Comparison of ENCODE assay signal across 24 cellular contexts in the genomic region with DNA sequence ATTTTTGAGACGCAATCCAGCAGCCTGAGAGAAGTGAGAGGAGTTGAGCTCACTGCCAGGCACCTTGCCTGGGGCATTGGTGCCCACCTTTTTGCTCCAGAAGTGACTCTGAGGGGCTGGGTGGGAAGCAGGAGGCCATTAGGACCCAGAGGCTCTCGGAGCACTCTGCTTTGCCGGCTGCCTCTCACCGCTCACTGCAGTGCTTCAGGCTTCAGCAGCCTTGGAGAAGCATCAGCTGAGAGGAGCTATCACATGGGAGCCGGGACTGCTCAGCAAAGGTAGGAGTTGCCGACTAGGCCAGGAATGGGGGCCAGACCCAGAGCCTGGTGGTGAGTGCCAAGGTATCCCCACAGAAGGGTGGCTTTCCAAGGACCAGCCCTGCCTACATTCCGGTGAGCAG. TPM values are rescaled to one million over a fixed set of nuclear protein-coding genes. Genes with fewer than 3 reads are reported as not detected.
DNase-seq lines count a peak whose midpoint lies in the region; ATAC-seq, FAIRE-seq and TF ChIP-seq lines count a peak whose summit lies in the region.
"Had no signal": no experiment of that assay in that cellular context is flagged by ENCODE, and none has a peak within 500 bp of the region (broad histone marks: within the 10 kb centered on the region; RNA-seq: fewer than 3 reads in every experiment).

A gene with protein sequence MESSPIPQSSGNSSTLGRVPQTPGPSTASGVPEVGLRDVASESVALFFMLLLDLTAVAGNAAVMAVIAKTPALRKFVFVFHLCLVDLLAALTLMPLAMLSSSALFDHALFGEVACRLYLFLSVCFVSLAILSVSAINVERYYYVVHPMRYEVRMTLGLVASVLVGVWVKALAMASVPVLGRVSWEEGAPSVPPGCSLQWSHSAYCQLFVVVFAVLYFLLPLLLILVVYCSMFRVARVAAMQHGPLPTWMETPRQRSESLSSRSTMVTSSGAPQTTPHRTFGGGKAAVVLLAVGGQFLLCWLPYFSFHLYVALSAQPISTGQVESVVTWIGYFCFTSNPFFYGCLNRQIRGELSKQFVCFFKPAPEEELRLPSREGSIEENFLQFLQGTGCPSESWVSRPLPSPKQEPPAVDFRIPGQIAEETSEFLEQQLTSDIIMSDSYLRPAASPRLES (plus strand): TSS at position 197 of the 400 bp plus-strand sequence. CDS start 3,151 bp downstream, outside the sequence.

- no peaks in the 10 kb centered on the region for H3K9me3 ChIP-seq in K562 (replicated peaks; ENCODE audit: control insufficient read depth, insufficient read depth, low read depth, low read length)
- H3K9me3 ChIP-seq: heart right ventricle, neutrophil, SK-N-SH had no signal

- no peak for FAIRE-seq in K562 (lab: Jason Lieb, UNC)
- FAIRE-seq: G401.6, GM12878, TTC549 had no signal

- DNase-seq in GM23338 (ENCODE audit: low spot score) (peak; percentile 46), K562 (ENCODE audit: extremely low read depth in 1 of 4, low spot score in 3 of 4) (peak in 1 of 4 experiments; percentile 5), iPS-NIHi7 (ENCODE audit: extremely low spot score) (peak; percentile 18), T-helper 1 cell (no peak)
- DNase-seq in stimulated activated CD8-positive, alpha-beta memory T cell treated with anti-CD3 and anti-CD28 coated beads, Interleukin-4, amount 100 ng/mL, for 48 hours: peak; percentile 18
- DNase-seq: activated CD4-positive, alpha-beta memory T cell treated with anti-CD3 and anti-CD28 coated beads for 36 hours; activated T-cell treated with anti-CD3 and anti-CD28 coated beads, Interleukin-2, amount 50 U/mL, for 4 hours; effector CD4-positive, alpha-beta T cell; heart right ventricle; kidney glomerular epithelial cell; NCI-H1092; NCI-H2081; NCI-H748 treated with DMSO at 0.1 percent for 48 hours; SK-N-SH; stimulated activated CD4-positive, alpha-beta T cell treated with anti-CD3 and anti-CD28 coated beads, Interleukin-2, amount 100 ng/mL, for 24 hours had no signal

- TF ChIP-seq RAD21 in K562 (CRISPR knock-in tag; conservative IDR thresholded peaks at IDR 0.05 in 1 of 2, IDR thresholded peaks at IDR 0.05 in 1 of 2): no peak

- H3K4me1 ChIP-seq in GM23338 (ENCODE audit: insufficient read depth) (no peaks in the 10 kb centered on the region), K562 (replicated peaks in 1 of 2; ENCODE audit: control insufficient read depth in 2 of 2, insufficient read depth in 2 of 2, low read length in 2 of 2) (peaks cover 2 to 16% of the 10 kb centered on the region in 2 experiments; a peak in 3 of 5 replicates)

- no peaks in the 10 kb centered on the region for H3K36me3 Mint-ChIP-seq in GM23338 (ENCODE audit: low read depth)
- H3K36me3 Mint-ChIP-seq: activated CD4-positive, alpha-beta memory T cell treated with anti-CD3 and anti-CD28 coated beads for 36 hours; activated naive CD4-positive, alpha-beta T cell treated with anti-CD3 and anti-CD28 coated beads, Interleukin-2, amount 50 U/mL, for 24 hours; IgD-negative memory B cell had no signal

- H3K27ac Mint-ChIP-seq in GM23338: no peak within 1 kb of the TSS
- H3K27ac Mint-ChIP-seq: activated CD4-positive, alpha-beta memory T cell treated with anti-CD3 and anti-CD28 coated beads for 36 hours; activated naive CD4-positive, alpha-beta T cell treated with anti-CD3 and anti-CD28 coated beads, Interleukin-2, amount 50 U/mL, for 24 hours had no signal

- no peaks in the 10 kb centered on the region for H3K9me1 ChIP-seq in K562 (ENCODE audit: control insufficient read depth, insufficient read depth, low read length)

- 9% methylated on average over 7 of the region's 7 CpGs for WGBS in K562 (ENCODE audit: insufficient coverage, low coverage, missing lambda C conversion rate)

- no peak for TF ChIP-seq EP300 in K562 (IDR thresholded peaks at IDR 0.05; ENCODE audit: low read length)

- H3K27ac ChIP-seq in GM23338 (ENCODE audit: low read depth) (no peak within 1 kb of the TSS), K562 (ENCODE audit: extremely low read depth, low read depth, low read length) (no peak within 1 kb of the TSS)
- H3K27ac ChIP-seq: heart right ventricle, neutrophil had no signal

- H3K4me3 Mint-ChIP-seq in GM23338: peak within 1 kb of the TSS; percentile 38
- H3K4me3 Mint-ChIP-seq: activated CD4-positive, alpha-beta memory T cell treated with anti-CD3 and anti-CD28 coated beads for 36 hours; activated naive CD4-positive, alpha-beta T cell treated with anti-CD3 and anti-CD28 coated beads, Interleukin-2, amount 50 U/mL, for 24 hours; activated T-cell treated with anti-CD3 and anti-CD28 coated beads, Interleukin-2, amount 50 U/mL, for 4 hours had no signal

- H3K79me2 ChIP-seq in GM23338 (replicated peaks; ENCODE audit: insufficient read depth): no peaks in the 10 kb centered on the region
- H3K79me2 ChIP-seq in K562 (ENCODE audit: control insufficient read depth, insufficient read depth, low read length): no peaks in the 10 kb centered on the region

- peak within 1 kb of the TSS in 1 of 2 experiments; percentile 12; a peak in 1 of 4 replicates for H3K9ac ChIP-seq in K562 (ENCODE audit: insufficient read depth in 1 of 2, low read depth in 2 of 2, low read length in 2 of 2)
- H3K9ac ChIP-seq: SK-N-SH had no signal

- POLR2A ChIA-PET in K562 (lab: Yijun Ruan, JAX): interaction anchor here (0.6 to 3.6 kb wide), 6 partner anchors 9 to 299 kb away, joined by 3 to 19 read pairs (median 3); a partner anchor contains a TSS

- no peak for TF ChIP-seq POLR2A in K562 (conservative IDR thresholded peaks at IDR 0.05)

- CTCF ChIA-PET in K562 (lab: Yijun Ruan, JAX; ENCODE audit: low intra/inter-chr PET ratio): no interaction called here

- intact Hi-C loops in K562 (cut with micrococcal nuclease): loop anchor here (10.0 kb wide), 1 partner anchor 425 kb away; a partner anchor contains a TSS

- H3F3A ChIP-seq in GM23338 (replicated peaks; ENCODE audit: low read depth): no peaks in the 10 kb centered on the region

- no peaks in the 10 kb centered on the region for H3K36me3 ChIP-seq in GM23338 (ENCODE audit: insufficient read depth)
- H3K36me3 ChIP-seq in K562 (ENCODE audit: control insufficient read depth, insufficient read depth, low read length): no peaks in the 10 kb centered on the region
- H3K36me3 ChIP-seq: heart right ventricle, neutrophil had no signal

- in situ Hi-C loops in K562 (cut with MboI): no loop called here

- H2AFZ ChIP-seq in GM23338 (no peak within 1 kb of the TSS), K562 (ENCODE audit: low read depth, low read length) (no peak within 1 kb of the TSS)

- H3K9me2 ChIP-seq in GM23338 (ENCODE audit: insufficient read depth): no peaks in the 10 kb centered on the region
- H3K9me2 ChIP-seq: SK-N-SH had no signal

- peaks cover 3% of the 10 kb centered on the region for H3K27me3 Mint-ChIP-seq in GM23338 (ENCODE audit: insufficient read depth, low read depth, poor library complexity)
- H3K27me3 Mint-ChIP-seq: activated CD4-positive, alpha-beta memory T cell treated with anti-CD3 and anti-CD28 coated beads for 36 hours; activated naive CD4-positive, alpha-beta T cell treated with anti-CD3 and anti-CD28 coated beads, Interleukin-2, amount 50 U/mL, for 24 hours; IgD-negative memory B cell had no signal

- peaks cover 9% of the 10 kb centered on the region for H3K4me1 Mint-ChIP-seq in GM23338
- H3K4me1 Mint-ChIP-seq: activated naive CD4-positive, alpha-beta T cell treated with anti-CD3 and anti-CD28 coated beads, Interleukin-2, amount 50 U/mL, for 24 hours; IgD-negative memory B cell had no signal

- no peaks in the 10 kb centered on the region for H4K20me1 ChIP-seq in GM23338 (replicated peaks; ENCODE audit: insufficient read depth)
- H4K20me1 ChIP-seq in K562 (replicated peaks; ENCODE audit: control insufficient read depth, insufficient read depth, low read length): no peaks in the 10 kb centered on the region

- no TSS peak for BruUV-seq in K562 (replicated peaks; lab: Mats Ljungman, UMichigan)

- H3K4me2 ChIP-seq in GM23338: no peak within 1 kb of the TSS
- H3K4me2 ChIP-seq in K562 (ENCODE audit: insufficient read depth, low read length): no peak within 1 kb of the TSS
- H3K4me2 ChIP-seq: SK-N-SH had no signal

- H3K27me3 ChIP-seq in GM23338 (ENCODE audit: insufficient read depth): no peaks in the 10 kb centered on the region
- peaks cover 2 to 13% of the 10 kb centered on the region in 2 experiments; a peak in 2 of 5 replicates for H3K27me3 ChIP-seq in K562 (ENCODE audit: control insufficient read depth in 2 of 2, insufficient read depth in 2 of 2, low read length in 2 of 2)
- H3K27me3 ChIP-seq: heart right ventricle, neutrophil had no signal

- TF ChIP-seq CTCF in GM23338 (conservative IDR thresholded peaks at IDR 0.05; ENCODE audit: low read depth in 2 of 2) (no peak), K562 (IDR thresholded peaks at IDR 0.05 in 2 of 3, conservative IDR thresholded peaks at IDR 0.05 in 1 of 3; ENCODE audit: insufficient read depth in 2 of 3, low read depth in 1 of 3, low read length in 3 of 3) (no peak)

- no peaks in the 10 kb centered on the region for H3K9me3 Mint-ChIP-seq in GM23338
- H3K9me3 Mint-ChIP-seq: activated CD4-positive, alpha-beta memory T cell treated with anti-CD3 and anti-CD28 coated beads for 36 hours; activated naive CD4-positive, alpha-beta T cell treated with anti-CD3 and anti-CD28 coated beads, Interleukin-2, amount 50 U/mL, for 24 hours; activated T-cell treated with anti-CD3 and anti-CD28 coated beads, Interleukin-2, amount 50 U/mL, for 4 hours; IgD-negative memory B cell had no signal

- ATAC-seq in GM23338 (peak; percentile 83), K562 (0 out of 3 replicates have a peak, but pooled peaks have one; percentile 15), HG02678 (IDR thresholded peaks at IDR 0.05; ENCODE audit: unreplicated experiment) (no peak), GM18858 (IDR thresholded peaks at IDR 0.05; ENCODE audit: unreplicated experiment) (no peak)
- ATAC-seq: activated T-cell treated with anti-CD3 and anti-CD28 coated beads, Interleukin-2, amount 50 U/mL, for 4 hours; GM12878; heart right ventricle; Panc1 had no signal

- H3K4me3 ChIP-seq in GM23338 (no peak within 1 kb of the TSS), K562 (no peak within 1 kb of the TSS)
- H3K4me3 ChIP-seq: GM12878, heart right ventricle had no signal

RNA-seq across cellular contexts. Expression of the gene that starts here (rescaled TPM):
- total RNA-seq in GM23338 (2014; rRNA removed; shearing (Covaris generic)): 0.58 TPM in 1 of 2 replicates, not detected in the other
- polyA plus RNA-seq in GM23338 (2016; fragmentation: Nextera tagmentation; extraction: Ambion mirVana) (0.13 and 0.28 TPM in 2 replicates), K562 (2011; rRNA removed) (0.15 TPM in 1 of 2 replicates, not detected in the other), K562 (2014; fragmentation: Illumina TruSeq; extraction: Trizol) (not detected in 2 replicates), K562 (2014; fragmentation: Nextera tagmentation; extraction: Ambion mirVana) (1 to 10 TPM in 1 of 2 experiments, under 1 TPM in 1; 0.65 to 1.1 TPM), K562 (2014; rRNA removed) (0.25 TPM in 1 of 2 replicates, not detected in the other)
- not detected in 2 replicates for total RNA-seq in K562 (2011; cell fraction: chromatin; rRNA removed; ENCODE audit: low replicate concordance)
- under 0.01 TPM in 1 of 2 replicates, not detected in the other for total RNA-seq in K562 (2011; cell fraction: nucleolus; rRNA removed)
- total RNA-seq in K562 (2011; cell fraction: nucleoplasm; rRNA removed): 0.29 TPM in 1 of 2 replicates, not detected in the other
- total RNA-seq in K562 (2014; rRNA removed) (not detected in 2 replicates), K562 (2014; rRNA removed; fragmentation: Illumina TruSeq; extraction: Trizol) (0.04 TPM in 1 of 2 replicates, not detected in the other), K562 (2015; rRNA removed; fragmentation: Illumina TruSeq; extraction: Trizol) (0.15 TPM in 1 of 2 replicates, not detected in the other), K562 (2021) (not detected in 2 replicates)
- 0.01 TPM in 1 of 2 replicates, not detected in the other for polyA plus RNA-seq in K562 (2011; cell fraction: cytosol; rRNA removed)
- polyA plus RNA-seq in K562 (2011; cell fraction: nucleus; rRNA removed): not detected in 2 replicates
- 0.90 and 1.3 TPM in 2 replicates for polyA plus RNA-seq in K562 (2012)
- polyA minus RNA-seq in K562 (2011; rRNA and poly(A)+ RNA removed): 0.28 and 0.54 TPM in 2 replicates
- polyA minus RNA-seq in K562 (2011; cell fraction: cytosol; rRNA and poly(A)+ RNA removed): not detected in 2 replicates
- polyA minus RNA-seq in K562 (2011; cell fraction: nucleus; rRNA and poly(A)+ RNA removed): 0.89 TPM in 1 of 2 replicates, not detected in the other
- total RNA-seq: activated T-cell treated with anti-CD3 and anti-CD28 coated beads, Interleukin-2, amount 50 U/mL, for 4 hours had no signal
- polyA plus RNA-seq: heart right ventricle, IgD-negative memory B cell, SK-N-SH had no signal

Comparison
In these comparisons a context has a peak if more than half of its experiments do, and no peak if none do; other contexts are left out.
1. Peak in DNase-seq and ATAC-seq in GM23338; RNA of the gene not detected or under 1 TPM.
2. DNase-seq: peak in iPS-NIHi7 (single experiment) and stimulated activated CD8-positive, alpha-beta memory T cell treated with anti-CD3 and anti-CD28 coated beads, Interleukin-4, amount 100 ng/mL, for 48 hours (single experiment); none in T-helper 1 cell (0 of 5).